ENCODE assay signal across 11 cellular contexts in genomic region chr6:37204014-37204751, GRCh38. TPM values are rescaled to one million over a fixed set of nuclear protein-coding genes. Genes with fewer than 3 reads are reported as not detected.
DNase-seq lines count a peak whose midpoint lies in the region; ATAC-seq, FAIRE-seq and TF ChIP-seq lines count a peak whose summit lies in the region.
"Had no signal": no experiment of that assay in that cellular context is flagged by ENCODE, and none has a peak within 500 bp of the region (broad histone marks: within the 10 kb centered on the region; RNA-seq: fewer than 3 reads in every experiment).

No MANE protein-coding gene starts in this region.

- H3K9ac ChIP-seq in K562 (ENCODE audit: insufficient read depth in 1 of 2, low read depth in 2 of 2, low read length in 2 of 2) (peak overlapping the region in 1 of 2 experiments; percentile 65; a peak in 2 of 4 replicates), mucosa of rectum (ENCODE audit: low read depth in 1 of 2, low read length in 2 of 2) (peak overlapping the region in 1 of 2 donors; percentile 2)

- ATAC-seq in K562, result peak; percentile 53
- ATAC-seq in GM23338, result no peak

- CTCF ChIA-PET in K562 (lab: Yijun Ruan, JAX; ENCODE audit: low intra/inter-chr PET ratio), result no interaction called here

- FAIRE-seq in K562 (lab: Jason Lieb, UNC), result peak; percentile 79

- TF ChIP-seq EP300 in K562 (IDR thresholded peaks at IDR 0.05; ENCODE audit: low read length), result peak; percentile 54

- WGBS in K562 (ENCODE audit: insufficient coverage, low coverage, missing lambda C conversion rate), result 37% methylated on average over 7 of the region's 7 CpGs

- H2AFZ ChIP-seq in K562 (ENCODE audit: low read depth, low read length), result peak overlapping the region; percentile 63
- no peak overlapping the region for H2AFZ ChIP-seq in GM23338

- no peaks in the 10 kb centered on the region; the same call in 2 of the 3 replicates for H3K36me3 ChIP-seq in K562 (ENCODE audit: control insufficient read depth, insufficient read depth, low read length)
- H3K36me3 ChIP-seq in mucosa of rectum (ENCODE audit: control insufficient read depth in 2 of 2, insufficient read depth in 2 of 2, low read length in 2 of 2), result no peaks in the 10 kb centered on the region
- no peaks in the 10 kb centered on the region for H3K36me3 ChIP-seq in GM23338 (ENCODE audit: insufficient read depth)
- H3K36me3 ChIP-seq: heart left ventricle, neutrophil had no signal

- H3K9me2 ChIP-seq in GM23338 (ENCODE audit: insufficient read depth), result no peaks in the 10 kb centered on the region

- in situ Hi-C loops in K562 (cut with MboI), result loop anchor here (10.0 kb wide), 1 partner anchor 149 kb away; no protein-coding TSS in a partner anchor

- DNase-seq in Daoy (ENCODE audit: low read depth) (peak; percentile 71), LoVo (ENCODE audit: low spot score) (peak; percentile 79), K562 (ENCODE audit: extremely low read depth in 1 of 4, low spot score in 3 of 4) (peak in 2 of 4 experiments; percentile 34 to 88), COLO668 (lab: John Stamatoyannopoulos, UW; ENCODE audit: unreplicated experiment) (no peak), GM23338 (ENCODE audit: low spot score) (no peak)
- no peak for DNase-seq in effector CD8-positive, alpha-beta T cell (lab: John Stamatoyannopoulos, UW)
- DNase-seq in stimulated activated CD4-positive, alpha-beta T cell treated with anti-CD3 and anti-CD28 coated beads, Interleukin-2, amount 100 ng/mL, for 24 hours, result no peak
- DNase-seq: heart left ventricle, NCI-H187 treated with DMSO at 0.1 percent for 48 hours had no signal

- no peaks in the 10 kb centered on the region for H3K36me3 Mint-ChIP-seq in GM23338 (ENCODE audit: low read depth)

- H3K27me3 Mint-ChIP-seq in GM23338 (ENCODE audit: insufficient read depth, low read depth, poor library complexity), result peaks cover 3% of the 10 kb centered on the region

- H3K9me3 Mint-ChIP-seq in GM23338, result no peaks in the 10 kb centered on the region

- peaks cover 3% of the 10 kb centered on the region for H3K4me1 Mint-ChIP-seq in GM23338

- intact Hi-C loops in K562 (cut with micrococcal nuclease), result no loop called here

- H3K4me2 ChIP-seq in K562 (ENCODE audit: insufficient read depth, low read length) (peak overlapping the region; percentile 42; the same call in 1 of the 2 replicates), GM23338 (no peak overlapping the region)

- no peak overlapping the region for H3K27ac Mint-ChIP-seq in GM23338

- H3K27me3 ChIP-seq in K562 (ENCODE audit: control insufficient read depth in 2 of 2, insufficient read depth in 2 of 2, low read length in 2 of 2), result no peaks in the 10 kb centered on the region
- H3K27me3 ChIP-seq in mucosa of rectum (ENCODE audit: control insufficient read depth in 2 of 2, insufficient read depth in 2 of 2, low read length in 2 of 2), result no peaks in the 10 kb centered on the region
- no peaks in the 10 kb centered on the region for H3K27me3 ChIP-seq in GM23338 (ENCODE audit: insufficient read depth)
- H3K27me3 ChIP-seq: heart left ventricle, neutrophil had no signal

- BruUV-seq in K562 (replicated peaks; lab: Mats Ljungman, UMichigan), result no TSS peak

- H3K79me2 ChIP-seq in K562 (ENCODE audit: control insufficient read depth, insufficient read depth, low read length), result peaks cover 7% of the 10 kb centered on the region; the same call in 1 of the 3 replicates
- H3K79me2 ChIP-seq in GM23338 (replicated peaks; ENCODE audit: insufficient read depth), result no peaks in the 10 kb centered on the region

- H3K9me1 ChIP-seq in K562 (ENCODE audit: control insufficient read depth, insufficient read depth, low read length), result no peaks in the 10 kb centered on the region

- H3K27ac ChIP-seq in K562 (ENCODE audit: extremely low read depth, low read depth, low read length) (peak overlapping the region; percentile 83), mucosa of rectum (ENCODE audit: low read depth in 2 of 2, low read length in 2 of 2) (peak overlapping the region; percentile 48 to 69), GM23338 (ENCODE audit: low read depth) (no peak overlapping the region)
- H3K27ac ChIP-seq: heart left ventricle, neutrophil had no signal

- TF ChIP-seq CTCF in K562 (IDR thresholded peaks at IDR 0.05 in 2 of 3, conservative IDR thresholded peaks at IDR 0.05 in 1 of 3; ENCODE audit: insufficient read depth in 2 of 3, low read depth in 1 of 3, low read length in 3 of 3) (peak in 1 of 3 experiments; percentile 3; a peak in 1 of 6 replicates), GM23338 (conservative IDR thresholded peaks at IDR 0.05; ENCODE audit: low read depth in 2 of 2) (no peak)

- H3K4me3 Mint-ChIP-seq in GM23338, result no peak overlapping the region

- peak; percentile 13 to 25; a peak in 3 of 4 replicates for TF ChIP-seq RAD21 in K562 (CRISPR knock-in tag; conservative IDR thresholded peaks at IDR 0.05 in 1 of 2, IDR thresholded peaks at IDR 0.05 in 1 of 2)

- H3K4me1 ChIP-seq in K562 (replicated peaks in 1 of 2; ENCODE audit: control insufficient read depth in 2 of 2, insufficient read depth in 2 of 2, low read length in 2 of 2), result peaks cover 60 to 72% of the 10 kb centered on the region in 2 experiments
- peaks cover 15 to 33% of the 10 kb centered on the region in 2 donors for H3K4me1 ChIP-seq in mucosa of rectum (ENCODE audit: control insufficient read depth in 2 of 2, insufficient read depth in 2 of 2, low read length in 2 of 2)
- H3K4me1 ChIP-seq in GM23338 (ENCODE audit: insufficient read depth), result no peaks in the 10 kb centered on the region

- peak; percentile 41; the same call in 1 of the 2 replicates for TF ChIP-seq POLR2A in K562 (conservative IDR thresholded peaks at IDR 0.05)

- no peaks in the 10 kb centered on the region for H3K9me3 ChIP-seq in K562 (replicated peaks; ENCODE audit: control insufficient read depth, insufficient read depth, low read depth, low read length)
- H3K9me3 ChIP-seq in mucosa of rectum (ENCODE audit: control insufficient read depth in 2 of 2, low read length in 2 of 2), result no peaks in the 10 kb centered on the region
- H3K9me3 ChIP-seq: heart left ventricle, neutrophil had no signal

- H3K4me3 ChIP-seq in K562 (no peak overlapping the region), mucosa of rectum (ENCODE audit: low read length in 2 of 2) (no peak overlapping the region), GM23338 (no peak overlapping the region)
- H3K4me3 ChIP-seq: heart left ventricle had no signal

- H4K20me1 ChIP-seq in K562 (replicated peaks; ENCODE audit: control insufficient read depth, insufficient read depth, low read length), result no peaks in the 10 kb centered on the region
- no peaks in the 10 kb centered on the region for H4K20me1 ChIP-seq in GM23338 (replicated peaks; ENCODE audit: insufficient read depth)

- H3F3A ChIP-seq in GM23338 (replicated peaks; ENCODE audit: low read depth), result no peaks in the 10 kb centered on the region; the same call in 1 of the 2 replicates

- POLR2A ChIA-PET in K562 (lab: Yijun Ruan, JAX), result interaction anchor here (0.5 to 2.2 kb wide), 6 partner anchors 10 to 223 kb away, joined by 3 to 7 read pairs (median 4); no protein-coding TSS in a partner anchor

RNA-seq across cellular contexts. Expression of gene PIM1, which starts 34.2 kb away (rescaled TPM):
- total RNA-seq in Daoy (2014; rRNA removed; shearing (Covaris generic)), result 33.3 and 45.3 TPM in 2 replicates
- total RNA-seq in K562 (2011; cell fraction: chromatin; rRNA removed; ENCODE audit: low replicate concordance), result 217 and 312 TPM in 2 replicates
- 221 and 239 TPM in 2 replicates for total RNA-seq in K562 (2011; cell fraction: nucleolus; rRNA removed)
- 299 and 384 TPM in 2 replicates for total RNA-seq in K562 (2011; cell fraction: nucleoplasm; rRNA removed)
- total RNA-seq in K562 (2014; rRNA removed), result 169 and 190 TPM in 2 replicates
- 175 and 193 TPM in 2 replicates for total RNA-seq in K562 (2014; rRNA removed; fragmentation: Illumina TruSeq; extraction: Trizol)
- 211 and 212 TPM in 2 replicates for total RNA-seq in K562 (2015; rRNA removed; fragmentation: Illumina TruSeq; extraction: Trizol)
- total RNA-seq in K562 (2021), result 358 and 364 TPM in 2 replicates
- polyA plus RNA-seq in K562 (2011; rRNA removed), result 296 and 429 TPM in 2 replicates
- 314 and 336 TPM in 2 replicates for polyA plus RNA-seq in K562 (2011; cell fraction: cytosol; rRNA removed)
- 653 and 742 TPM in 2 replicates for polyA plus RNA-seq in K562 (2011; cell fraction: nucleus; rRNA removed)
- 412 and 745 TPM in 2 replicates for polyA plus RNA-seq in K562 (2012)
- 574 and 789 TPM in 2 replicates for polyA plus RNA-seq in K562 (2014; fragmentation: Illumina TruSeq; extraction: Trizol)
- 10 to 100 TPM; 19.0 to 62.4 TPM for polyA plus RNA-seq in K562 (2014; fragmentation: Nextera tagmentation; extraction: Ambion mirVana)
- 235 and 249 TPM in 2 replicates for polyA plus RNA-seq in K562 (2014; rRNA removed)
- polyA minus RNA-seq in K562 (2011; rRNA and poly(A)+ RNA removed), result 158 and 187 TPM in 2 replicates
- 162 and 207 TPM in 2 replicates for polyA minus RNA-seq in K562 (2011; cell fraction: cytosol; rRNA and poly(A)+ RNA removed)
- polyA minus RNA-seq in K562 (2011; cell fraction: nucleus; rRNA and poly(A)+ RNA removed), result 177 and 202 TPM in 2 replicates
- total RNA-seq in GM23338 (2014; rRNA removed; shearing (Covaris generic)), result 64.0 and 74.2 TPM in 2 replicates
- polyA plus RNA-seq in GM23338 (2016; fragmentation: Nextera tagmentation; extraction: Ambion mirVana), result 43.7 and 46.0 TPM in 2 replicates

RNA-seq across cellular contexts. Expression of gene TBC1D22B, which starts 53.4 kb away (rescaled TPM):
- 6.1 and 7.7 TPM in 2 replicates for total RNA-seq in Daoy (2014; rRNA removed; shearing (Covaris generic))
- total RNA-seq in K562 (2011; cell fraction: chromatin; rRNA removed; ENCODE audit: low replicate concordance), result 32.9 and 35.9 TPM in 2 replicates
- total RNA-seq in K562 (2011; cell fraction: nucleolus; rRNA removed), result 16.1 and 18.0 TPM in 2 replicates
- total RNA-seq in K562 (2011; cell fraction: nucleoplasm; rRNA removed), result 22.4 and 25.4 TPM in 2 replicates
- total RNA-seq in K562 (2014; rRNA removed) (10.9 and 13.0 TPM in 2 replicates), K562 (2014; rRNA removed; fragmentation: Illumina TruSeq; extraction: Trizol) (13.5 and 13.9 TPM in 2 replicates), K562 (2015; rRNA removed; fragmentation: Illumina TruSeq; extraction: Trizol) (12.3 and 13.1 TPM in 2 replicates), K562 (2021) (16.1 and 17.2 TPM in 2 replicates)
- polyA plus RNA-seq in K562 (2011; rRNA removed) (14.0 and 15.3 TPM in 2 replicates), K562 (2014; fragmentation: Illumina TruSeq; extraction: Trizol) (21.7 and 24.2 TPM in 2 replicates), K562 (2014; fragmentation: Nextera tagmentation; extraction: Ambion mirVana) (1 to 10 TPM; 4.8 to 6.4 TPM), K562 (2014; rRNA removed) (14.0 and 14.5 TPM in 2 replicates), GM23338 (2016; fragmentation: Nextera tagmentation; extraction: Ambion mirVana) (6.6 and 9.1 TPM in 2 replicates)
- 11.5 and 14.7 TPM in 2 replicates for polyA plus RNA-seq in K562 (2011; cell fraction: cytosol; rRNA removed)
- polyA plus RNA-seq in K562 (2011; cell fraction: nucleus; rRNA removed), result 22.4 and 24.0 TPM in 2 replicates
- polyA plus RNA-seq in K562 (2012), result 12.9 and 19.1 TPM in 2 replicates
- polyA minus RNA-seq in K562 (2011; rRNA and poly(A)+ RNA removed), result 10.0 and 11.0 TPM in 2 replicates
- polyA minus RNA-seq in K562 (2011; cell fraction: cytosol; rRNA and poly(A)+ RNA removed), result 6.8 and 8.6 TPM in 2 replicates
- polyA minus RNA-seq in K562 (2011; cell fraction: nucleus; rRNA and poly(A)+ RNA removed), result 11.8 and 14.1 TPM in 2 replicates
- total RNA-seq in GM23338 (2014; rRNA removed; shearing (Covaris generic)), result 15.7 and 19.9 TPM in 2 replicates

RNA-seq across cellular contexts. Expression of gene TMEM217, which starts 53.8 kb away (rescaled TPM):
- 0.12 and 0.40 TPM in 2 replicates for total RNA-seq in Daoy (2014; rRNA removed; shearing (Covaris generic))
- total RNA-seq in K562 (2011; cell fraction: chromatin; rRNA removed; ENCODE audit: low replicate concordance), result 9.2 and 9.3 TPM in 2 replicates
- 6.8 and 8.0 TPM in 2 replicates for total RNA-seq in K562 (2011; cell fraction: nucleolus; rRNA removed)
- total RNA-seq in K562 (2011; cell fraction: nucleoplasm; rRNA removed), result 6.2 and 9.8 TPM in 2 replicates
- total RNA-seq in K562 (2014; rRNA removed), result 1.3 and 1.5 TPM in 2 replicates
- total RNA-seq in K562 (2014; rRNA removed; fragmentation: Illumina TruSeq; extraction: Trizol), result 1.6 and 2.4 TPM in 2 replicates
- 3.3 and 4.0 TPM in 2 replicates for total RNA-seq in K562 (2015; rRNA removed; fragmentation: Illumina TruSeq; extraction: Trizol)
- 1.9 and 2.0 TPM in 2 replicates for total RNA-seq in K562 (2021)
- polyA plus RNA-seq in K562 (2011; rRNA removed), result 5.0 and 8.0 TPM in 2 replicates
- polyA plus RNA-seq in K562 (2011; cell fraction: cytosol; rRNA removed), result 3.3 and 5.8 TPM in 2 replicates
- polyA plus RNA-seq in K562 (2011; cell fraction: nucleus; rRNA removed), result 3.6 and 5.0 TPM in 2 replicates
- polyA plus RNA-seq in K562 (2012), result 3.2 and 3.5 TPM in 2 replicates
- 1.9 and 2.3 TPM in 2 replicates for polyA plus RNA-seq in K562 (2014; fragmentation: Illumina TruSeq; extraction: Trizol)
- 1 to 10 TPM; 1.8 to 1.9 TPM for polyA plus RNA-seq in K562 (2014; fragmentation: Nextera tagmentation; extraction: Ambion mirVana)
- polyA plus RNA-seq in K562 (2014; rRNA removed), result 2.8 and 3.5 TPM in 2 replicates
- polyA minus RNA-seq in K562 (2011; rRNA and poly(A)+ RNA removed), result 3.4 and 4.8 TPM in 2 replicates
- 1.5 and 3.3 TPM in 2 replicates for polyA minus RNA-seq in K562 (2011; cell fraction: cytosol; rRNA and poly(A)+ RNA removed)
- polyA minus RNA-seq in K562 (2011; cell fraction: nucleus; rRNA and poly(A)+ RNA removed), result 2.0 and 2.4 TPM in 2 replicates
- 1.0 TPM in 1 of 2 replicates, not detected in the other for total RNA-seq in GM23338 (2014; rRNA removed; shearing (Covaris generic))
- polyA plus RNA-seq in GM23338 (2016; fragmentation: Nextera tagmentation; extraction: Ambion mirVana), result 0.77 and 1.3 TPM in 2 replicates

Comparison
In these comparisons a context has a peak if more than half of its experiments do, and no peak if none do; other contexts are left out.
1. DNase-seq: peak in Daoy (single experiment) and LoVo (single experiment); none in effector CD8-positive, alpha-beta T cell (single experiment), COLO668 (single experiment), stimulated activated CD4-positive, alpha-beta T cell treated with anti-CD3 and anti-CD28 coated beads, Interleukin-2, amount 100 ng/mL, for 24 hours (0 of 2) and GM23338 (single experiment).